14 cellular contexts compared by ENCODE assay signal in the genomic region with DNA sequence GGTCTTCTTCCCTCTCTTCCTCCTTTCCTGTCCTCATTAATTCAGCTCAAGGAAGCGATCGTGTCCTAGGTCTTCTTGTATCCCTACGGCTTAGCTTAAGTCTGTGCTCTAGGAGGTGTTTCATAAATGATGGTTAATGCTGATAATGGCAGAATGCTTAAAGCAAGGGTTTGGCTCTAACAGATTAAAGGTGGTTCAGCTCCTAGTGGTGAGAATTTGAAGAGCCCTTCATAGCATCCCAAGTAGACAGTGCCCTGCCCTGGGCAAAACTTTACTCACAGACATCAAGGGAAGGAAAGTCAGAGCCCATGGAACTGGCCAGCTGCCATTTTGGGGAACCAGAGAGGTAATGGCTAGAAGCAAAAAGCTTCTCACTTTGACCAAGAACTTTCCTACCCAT.
"Had no signal": no experiment of that assay in that cellular context is flagged by ENCODE, and none has a peak within 500 bp of the region (broad histone marks: within the 10 kb centered on the region; RNA-seq: fewer than 3 reads in every experiment).

No MANE protein-coding gene starts in this region.

- H3K9me3 ChIP-seq: body of pancreas, left lung, testis had no signal

- H3K4me3 ChIP-seq: body of pancreas, left lung, testis had no signal

- H3K27me3 Mint-ChIP-seq: activated naive CD4-positive, alpha-beta T cell treated with anti-CD3 and anti-CD28 coated beads, Interleukin-2, amount 50 U/mL, for 24 hours; stimulated activated naive CD8-positive, alpha-beta T cell treated with anti-CD3 and anti-CD28 coated beads, Interleukin-15, amount 100 ng/mL, for 72 hours had no signal

- H3K36me3 ChIP-seq: left lung had no signal

- H3K27ac ChIP-seq: body of pancreas, left lung, testis had no signal

- H3K4me1 Mint-ChIP-seq: activated B cell treated with CpG ODN at 0.5 μM for 24 hours; activated naive CD4-positive, alpha-beta T cell treated with anti-CD3 and anti-CD28 coated beads, Interleukin-2, amount 50 U/mL, for 24 hours; neural crest cell; stimulated activated naive CD8-positive, alpha-beta T cell treated with anti-CD3 and anti-CD28 coated beads, Interleukin-15, amount 100 ng/mL, for 72 hours had no signal

- DNase-seq: activated B cell treated with CpG ODN at 0.5 μM for 24 hours; activated CD4-positive, alpha-beta T cell treated with anti-CD3 and anti-CD28 coated beads, Interleukin-2, amount 50 U/mL, for 1 hour; activated effector memory CD4-positive, alpha-beta T cell treated with Interleukin-2 at 50 U/mL for 16 hours; activated T-cell treated with anti-CD3 and anti-CD28 coated beads, Interleukin-2, amount 50 U/mL, for 24 hours; effector memory CD8-positive, alpha-beta T cell; left lung; stimulated activated CD4-positive, alpha-beta T cell treated with anti-CD3 and anti-CD28 coated beads, Interleukin-4, amount 100 ng/mL, for 24 hours; stimulated activated naive CD8-positive, alpha-beta T cell treated with anti-CD3 and anti-CD28 coated beads, Interleukin-15, amount 100 ng/mL, for 72 hours had no signal

- H3K27me3 ChIP-seq: body of pancreas, left lung, testis had no signal

- H3K9me3 Mint-ChIP-seq: activated B cell treated with CpG ODN at 0.5 μM for 24 hours; activated naive CD4-positive, alpha-beta T cell treated with anti-CD3 and anti-CD28 coated beads, Interleukin-2, amount 50 U/mL, for 24 hours; activated T-cell treated with anti-CD3 and anti-CD28 coated beads, Interleukin-2, amount 50 U/mL, for 24 hours; dendritic cell treated with granulocyte-macrophage colony-stimulating factor and Interleukin-4, amounts not matched to agents 40 ng/mL and 50 ng/mL, for 4 days; effector memory CD8-positive, alpha-beta T cell; stimulated activated naive CD8-positive, alpha-beta T cell treated with anti-CD3 and anti-CD28 coated beads, Interleukin-15, amount 100 ng/mL, for 72 hours; T-helper 1 cell treated with Interleukin-12 subunit alpha and Interleukin-12 subunit beta and Interleukin-4 antibody, amounts not matched to agents 30 μg/mL and 1 μg/mL, for 36 hours had no signal

- ATAC-seq: effector memory CD8-positive, alpha-beta T cell; stimulated activated naive CD8-positive, alpha-beta T cell treated with anti-CD3 and anti-CD28 coated beads, Interleukin-15, amount 100 ng/mL, for 72 hours had no signal

- H3K36me3 Mint-ChIP-seq: activated naive CD4-positive, alpha-beta T cell treated with anti-CD3 and anti-CD28 coated beads, Interleukin-2, amount 50 U/mL, for 24 hours had no signal

- H3K27ac Mint-ChIP-seq: activated B cell treated with CpG ODN at 0.5 μM for 24 hours; activated naive CD4-positive, alpha-beta T cell treated with anti-CD3 and anti-CD28 coated beads, Interleukin-2, amount 50 U/mL, for 24 hours; activated T-cell treated with anti-CD3 and anti-CD28 coated beads, Interleukin-2, amount 50 U/mL, for 24 hours; dendritic cell treated with granulocyte-macrophage colony-stimulating factor and Interleukin-4, amounts not matched to agents 40 ng/mL and 50 ng/mL, for 4 days; effector memory CD8-positive, alpha-beta T cell; stimulated activated naive CD8-positive, alpha-beta T cell treated with anti-CD3 and anti-CD28 coated beads, Interleukin-15, amount 100 ng/mL, for 72 hours; T-helper 1 cell treated with Interleukin-12 subunit alpha and Interleukin-12 subunit beta and Interleukin-4 antibody, amounts not matched to agents 30 μg/mL and 1 μg/mL, for 36 hours had no signal

- H3K4me3 Mint-ChIP-seq: activated B cell treated with CpG ODN at 0.5 μM for 24 hours; activated naive CD4-positive, alpha-beta T cell treated with anti-CD3 and anti-CD28 coated beads, Interleukin-2, amount 50 U/mL, for 24 hours; activated T-cell treated with anti-CD3 and anti-CD28 coated beads, Interleukin-2, amount 50 U/mL, for 24 hours; dendritic cell treated with granulocyte-macrophage colony-stimulating factor and Interleukin-4, amounts not matched to agents 40 ng/mL and 50 ng/mL, for 4 days; effector memory CD8-positive, alpha-beta T cell; neural crest cell; stimulated activated naive CD8-positive, alpha-beta T cell treated with anti-CD3 and anti-CD28 coated beads, Interleukin-15, amount 100 ng/mL, for 72 hours; T-helper 1 cell treated with Interleukin-12 subunit alpha and Interleukin-12 subunit beta and Interleukin-4 antibody, amounts not matched to agents 30 μg/mL and 1 μg/mL, for 36 hours had no signal

- H3K4me1 ChIP-seq: body of pancreas, left lung, testis had no signal
